In genomic region chr17:29682054-29682453, GRCh38 we compare ENCODE assay signal across 13 cellular contexts. TPM values are rescaled to one million over a fixed set of nuclear protein-coding genes. Genes with fewer than 3 reads are reported as not detected.
DNase-seq lines count a peak whose midpoint lies in the region; ATAC-seq, FAIRE-seq and TF ChIP-seq lines count a peak whose summit lies in the region.
"Had no signal": no experiment of that assay in that cellular context is flagged by ENCODE, and none has a peak within 500 bp of the region (broad histone marks: within the 10 kb centered on the region; RNA-seq: fewer than 3 reads in every experiment).

No MANE protein-coding gene starts in this region.

- TF ChIP-seq EP300 in HepG2 (IDR thresholded peaks at IDR 0.05; ENCODE audit: low read depth in 2 of 2, low read length in 2 of 2): no peak
- no peak for TF ChIP-seq EP300 in HepG2 (CRISPR knock-in tag; IDR thresholded peaks at IDR 0.05; ENCODE audit: borderline replicate concordance)

- H3K4me1 ChIP-seq in liver (ENCODE audit: control insufficient read depth in 4 of 4, insufficient read depth in 4 of 4, low read length in 3 of 4) (peaks cover 0 to 4% (median 1%) of the 10 kb centered on the region in 4 donors), HepG2 (ENCODE audit: insufficient read depth, low read length) (no peaks in the 10 kb centered on the region), right atrium auricular region (peaks cover 0 to 44% of the 10 kb centered on the region in 2 donors), vagina (peaks cover 39% of the 10 kb centered on the region)

- no peak overlapping the region for H3K4me2 ChIP-seq in HepG2 (ENCODE audit: low read depth, low read length)

- H3K4me3 ChIP-seq in liver (ENCODE audit: low read depth in 1 of 3, low read length in 3 of 3) (no peak overlapping the region), HepG2 (replicated peaks in 1 of 3; ENCODE audit: insufficient read depth in 1 of 3, low read depth in 2 of 3, low read length in 3 of 3) (no peak overlapping the region), right atrium auricular region (no peak overlapping the region), vagina (no peak overlapping the region)
- H3K4me3 ChIP-seq: coronary artery had no signal

- in situ Hi-C loops in HepG2 (cut with HindIII; ENCODE audit: extremely low pct_ligation_motif_present, low pct_unique_long_range_greater_than_20kb): no loop called here

- intact Hi-C loops in HepG2 (cut with micrococcal nuclease; ENCODE audit: unreplicated experiment): no loop called here
- intact Hi-C loops in vagina (cut with DNase I): no loop called here

- H2AFZ ChIP-seq in HepG2 (ENCODE audit: low read length): no peak overlapping the region

- CTCF ChIA-PET in HepG2 (lab: Yijun Ruan, JAX; ENCODE audit: low intra/inter-chr PET ratio, low total read pairs): no interaction called here

- H3K27ac ChIP-seq in liver (ENCODE audit: low read depth in 1 of 2, low read length in 2 of 2): peak overlapping the region in 1 of 2 donors; percentile 41
- no peak overlapping the region for H3K27ac ChIP-seq in HepG2 (ENCODE audit: extremely low read length, insufficient read depth, low read length)
- H3K27ac ChIP-seq in right atrium auricular region: peak overlapping the region; percentile 49 to 64
- peak overlapping the region; percentile 60 for H3K27ac ChIP-seq in vagina

- ATAC-seq in HepG2 (no peak), HG03342 (IDR thresholded peaks at IDR 0.05; ENCODE audit: unreplicated experiment) (no peak)

- BruUV-seq in HepG2 (replicated peaks; lab: Mats Ljungman, UMichigan): no TSS peak

- H3K9ac ChIP-seq in liver (ENCODE audit: low read depth in 1 of 2, low read length in 2 of 2): peak overlapping the region in 1 of 2 donors; percentile 39
- no peak overlapping the region for H3K9ac ChIP-seq in HepG2 (ENCODE audit: insufficient read depth, low read depth, low read length)

- no peak for DNase-seq in HepG2 (ENCODE audit: low spot score)
- peak; percentile 80 for DNase-seq in SKM-1 treated with dmso at 0.1 percent for 144 hours (lab: John Stamatoyannopoulos, UW; ENCODE audit: unreplicated experiment)
- no peak for DNase-seq in right atrium auricular region (ENCODE audit: low spot score)
- DNase-seq in vagina (ENCODE audit: extremely low spot score in 2 of 2): no peak
- no peak for DNase-seq in activated CD4-positive, CD25-positive, alpha-beta regulatory T cell treated with anti-CD3 and anti-CD28 coated beads, Interleukin-2, amount 50 U/mL, for 72 hours
- DNase-seq in kidney glomerular epithelial cell (lab: John Stamatoyannopoulos, UW): no peak
- DNase-seq: DMS153, kidney, NCI-H146 had no signal

- H4K20me1 ChIP-seq in HepG2 (ENCODE audit: insufficient read depth, low read length): no peaks in the 10 kb centered on the region

- H3K27me3 ChIP-seq in liver (ENCODE audit: control insufficient read depth in 4 of 4, insufficient read depth in 4 of 4, low read length in 3 of 4): no peaks in the 10 kb centered on the region
- H3K27me3 ChIP-seq in HepG2 (ENCODE audit: control insufficient read depth in 1 of 2, insufficient read depth in 2 of 2, low read length in 2 of 2): no peaks in the 10 kb centered on the region
- H3K27me3 ChIP-seq in right atrium auricular region: no peaks in the 10 kb centered on the region
- H3K27me3 ChIP-seq in vagina: no peaks in the 10 kb centered on the region

- no peaks in the 10 kb centered on the region for H3K79me2 ChIP-seq in HepG2 (ENCODE audit: insufficient read depth, low read length)

- WGBS in liver: 82% methylated on average over 2 of the region's 2 CpGs
- 97% methylated on average over 2 of the region's 2 CpGs for WGBS in HepG2 (ENCODE audit: low lambda C conversion rate)

- TF ChIP-seq POLR2A in HepG2 (IDR thresholded peaks at IDR 0.05; ENCODE audit: insufficient read depth in 1 of 2, low read depth in 2 of 2, low read length in 2 of 2) (no peak), vagina (IDR thresholded peaks at IDR 0.05) (no peak)

- no peak for FAIRE-seq in HepG2 (lab: Jason Lieb, UNC)
- FAIRE-seq: kidney, TTC549 had no signal

- TF ChIP-seq CTCF in liver (IDR thresholded peaks at IDR 0.05; ENCODE audit: low read depth, low read length, missing input control) (no peak), HepG2 (CRISPR knock-in tag; IDR thresholded peaks at IDR 0.05) (no peak), right atrium auricular region (IDR thresholded peaks at IDR 0.05) (no peak), vagina (IDR thresholded peaks at IDR 0.05) (no peak)

- POLR2A ChIA-PET in HepG2 (lab: Yijun Ruan, JAX): no interaction called here

- H3K36me3 ChIP-seq in liver (ENCODE audit: control insufficient read depth in 4 of 4, insufficient read depth in 3 of 4, low read depth in 1 of 4, low read length in 3 of 4) (no peaks in the 10 kb centered on the region), HepG2 (replicated peaks in 1 of 2; ENCODE audit: control insufficient read depth in 1 of 2, insufficient read depth in 2 of 2, low read length in 2 of 2) (peaks cover 0 to 1% of the 10 kb centered on the region in 2 experiments; a peak in 1 of 5 replicates), right atrium auricular region (no peaks in the 10 kb centered on the region), vagina (no peaks in the 10 kb centered on the region)

- TF ChIP-seq RAD21 in liver (IDR thresholded peaks at IDR 0.05) (peak; percentile 9 to 14), HepG2 (CRISPR knock-in tag; IDR thresholded peaks at IDR 0.05) (no peak)

- no peaks in the 10 kb centered on the region for H3K9me3 ChIP-seq in liver (ENCODE audit: control insufficient read depth in 4 of 4, low read length in 3 of 4)
- no peaks in the 10 kb centered on the region for H3K9me3 ChIP-seq in HepG2 (ENCODE audit: low read length)
- H3K9me3 ChIP-seq in right atrium auricular region: no peaks in the 10 kb centered on the region
- H3K9me3 ChIP-seq in vagina: no peaks in the 10 kb centered on the region

TF ChIP-seq in liver, 16 proteins besides CTCF, POLR2A, EP300 and RAD21 (continues in another document):
- TF ChIP-seq ZBTB33 (IDR thresholded peaks at IDR 0.05): no peak

TF ChIP-seq in HepG2, 621 proteins besides CTCF, POLR2A, EP300 and RAD21 (continues in another document):
- no peak for TF ChIP-seq ZFP36L2 (CRISPR knock-in tag; IDR thresholded peaks at IDR 0.05)
- TF ChIP-seq, protein P1, sequence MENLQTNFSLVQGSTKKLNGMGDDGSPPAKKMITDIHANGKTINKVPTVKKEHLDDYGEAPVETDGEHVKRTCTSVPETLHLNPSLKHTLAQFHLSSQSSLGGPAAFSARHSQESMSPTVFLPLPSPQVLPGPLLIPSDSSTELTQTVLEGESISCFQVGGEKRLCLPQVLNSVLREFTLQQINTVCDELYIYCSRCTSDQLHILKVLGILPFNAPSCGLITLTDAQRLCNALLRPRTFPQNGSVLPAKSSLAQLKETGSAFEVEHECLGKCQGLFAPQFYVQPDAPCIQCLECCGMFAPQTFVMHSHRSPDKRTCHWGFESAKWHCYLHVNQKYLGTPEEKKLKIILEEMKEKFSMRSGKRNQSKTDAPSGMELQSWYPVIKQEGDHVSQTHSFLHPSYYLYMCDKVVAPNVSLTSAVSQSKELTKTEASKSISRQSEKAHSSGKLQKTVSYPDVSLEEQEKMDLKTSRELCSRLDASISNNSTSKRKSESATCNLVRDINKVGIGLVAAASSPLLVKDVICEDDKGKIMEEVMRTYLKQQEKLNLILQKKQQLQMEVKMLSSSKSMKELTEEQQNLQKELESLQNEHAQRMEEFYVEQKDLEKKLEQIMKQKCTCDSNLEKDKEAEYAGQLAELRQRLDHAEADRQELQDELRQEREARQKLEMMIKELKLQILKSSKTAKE (CRISPR knock-in tag; IDR thresholded peaks at IDR 0.05; ENCODE audit: borderline replicate concordance): no peak
- no peak for TF ChIP-seq TBX3 (IDR thresholded peaks at IDR 0.05; ENCODE audit: borderline replicate concordance)
- TF ChIP-seq MTF1 (CRISPR knock-in tag; IDR thresholded peaks at IDR 0.05): no peak
- no peak for TF ChIP-seq ETS1 (CRISPR knock-in tag; IDR thresholded peaks at IDR 0.05)
- TF ChIP-seq ZNF563 (CRISPR knock-in tag; IDR thresholded peaks at IDR 0.05): no peak

RNA-seq across cellular contexts. Expression of gene CORO6, which starts 59.3 kb away (rescaled TPM):
- total RNA-seq in liver: 1 to 10 TPM in 1 of 2 donors, under 1 TPM in 1; 0.23 to 3.0 TPM
- polyA plus RNA-seq in liver: under 1 TPM; 0.44 to 0.75 TPM
- total RNA-seq in HepG2 (2016; rRNA removed; fragmentation: Illumina TruSeq; extraction: Trizol): 0.42 TPM in 1 of 2 replicates, not detected in the other
- total RNA-seq in HepG2 (2016; cell fraction: cytosol; rRNA removed; fragmentation: Illumina TruSeq; extraction: Trizol; ENCODE audit: low read depth): 0.10 TPM in 1 of 2 replicates, not detected in the other
- 0.15 and 0.39 TPM in 2 replicates for total RNA-seq in HepG2 (2016; cell fraction: insoluble cytoplasmic fraction; rRNA removed; fragmentation: Illumina TruSeq; extraction: Trizol)
- total RNA-seq in HepG2 (2016; cell fraction: membrane; rRNA removed; fragmentation: Illumina TruSeq; extraction: Trizol): 0.14 TPM in 1 of 2 replicates, not detected in the other
- 0.38 and 0.71 TPM in 2 replicates for total RNA-seq in HepG2 (2016; cell fraction: nucleus; rRNA removed; fragmentation: Illumina TruSeq; extraction: Trizol)
- 0.82 and 1.2 TPM in 2 replicates for polyA plus RNA-seq in HepG2 (2011; rRNA removed)
- polyA plus RNA-seq in HepG2 (2011; cell fraction: cytosol; rRNA removed): 0.20 and 0.22 TPM in 2 replicates
- 10.2 and 12.8 TPM in 2 replicates for polyA plus RNA-seq in HepG2 (2011; cell fraction: nucleus; rRNA removed)
- polyA plus RNA-seq in HepG2 (2012): 0.16 and 0.25 TPM in 2 replicates
- polyA plus RNA-seq in HepG2 (2016; cell fraction: cytosol; fragmentation: Illumina TruSeq; extraction: Trizol; ENCODE audit: low read depth): 0.12 TPM in 1 of 2 replicates, not detected in the other
- 0.20 TPM in 1 of 2 replicates, not detected in the other for polyA plus RNA-seq in HepG2 (2016; cell fraction: insoluble cytoplasmic fraction; fragmentation: Illumina TruSeq; extraction: Trizol; ENCODE audit: low read depth)
- polyA plus RNA-seq in HepG2 (2016; cell fraction: membrane; fragmentation: Illumina TruSeq; extraction: Trizol; ENCODE audit: low read depth): not detected in 2 replicates
- 0.96 and 2.4 TPM in 2 replicates for polyA plus RNA-seq in HepG2 (2016; cell fraction: nucleus; fragmentation: Illumina TruSeq; extraction: Trizol; ENCODE audit: insufficient read depth, low read depth)
- polyA minus RNA-seq in HepG2 (2011; rRNA and poly(A)+ RNA removed; ENCODE audit: low replicate concordance): 4.6 TPM in 1 of 2 replicates, not detected in the other
- polyA minus RNA-seq in HepG2 (2011; cell fraction: cytosol; rRNA and poly(A)+ RNA removed): not detected in 2 replicates
- 0.50 and 0.52 TPM in 2 replicates for polyA minus RNA-seq in HepG2 (2011; cell fraction: nucleus; rRNA and poly(A)+ RNA removed)
- total RNA-seq in right atrium auricular region: 10 to 100 TPM; 65.0 to 87.6 TPM
- total RNA-seq in vagina: 23.6 TPM
